In the genomic region with DNA sequence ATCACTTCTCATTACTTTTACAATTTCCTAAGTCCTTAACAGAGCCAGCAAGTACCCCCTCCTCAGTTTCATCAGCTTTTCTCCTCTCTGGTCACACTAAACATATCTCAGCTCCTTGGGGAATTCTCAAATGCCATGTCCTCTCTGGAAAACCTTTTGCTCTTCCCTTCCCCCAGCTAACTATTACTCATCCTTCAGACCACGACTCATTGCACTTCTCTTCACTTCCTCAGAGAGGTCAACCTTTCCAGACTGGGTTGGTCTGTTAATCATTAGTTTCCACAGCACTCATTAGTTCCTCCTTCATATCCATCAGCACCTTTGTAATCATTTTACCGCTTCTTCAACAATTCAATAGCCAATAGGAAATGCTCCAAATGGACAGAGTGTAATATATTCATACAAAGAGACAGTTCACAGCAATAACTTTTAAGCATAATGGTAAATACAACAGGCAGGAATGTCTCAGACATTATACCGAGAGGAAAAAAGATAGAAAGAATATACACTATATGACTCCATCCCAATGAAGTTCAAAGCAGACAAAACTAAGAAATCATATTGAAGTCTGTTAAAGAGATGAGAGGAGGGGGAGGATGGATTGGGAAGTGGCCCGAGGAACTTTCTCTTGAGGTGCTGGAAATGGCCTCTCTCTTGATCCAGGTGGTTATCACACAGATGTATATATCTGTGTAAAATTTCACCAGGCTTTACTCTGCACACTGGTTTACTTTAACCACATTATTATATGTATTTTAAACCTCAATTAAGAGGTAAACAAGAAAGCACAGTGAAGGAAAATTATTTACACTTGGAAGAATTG, we compare ENCODE assay signal across 9 cellular contexts. TPM values are rescaled to one million over a fixed set of nuclear protein-coding genes. Genes with fewer than 3 reads are reported as not detected.
DNase-seq lines count a peak whose midpoint lies in the region; ATAC-seq and TF ChIP-seq lines count a peak whose summit lies in the region.
"Had no signal": no experiment of that assay in that cellular context is flagged by ENCODE, and none has a peak within 500 bp of the region (broad histone marks: within the 10 kb centered on the region; RNA-seq: fewer than 3 reads in every experiment).

No MANE protein-coding gene starts in this region.

- no peak overlapping the region for H2BK5ac ChIP-seq in trophoblast cell (ENCODE audit: low read depth, low read length, poor library complexity)

- H3K27ac ChIP-seq in trophoblast cell (ENCODE audit: low read depth, low read length) (no peak overlapping the region), heart left ventricle (no peak overlapping the region)
- H3K27ac ChIP-seq: lower lobe of right lung had no signal

- no peaks in the 10 kb centered on the region for H3K9me3 ChIP-seq in trophoblast cell (ENCODE audit: insufficient read depth, low read depth, low read length)
- H3K9me3 ChIP-seq in heart left ventricle: no peaks in the 10 kb centered on the region
- H3K9me3 ChIP-seq: lower lobe of right lung had no signal

- H3K4me3 Mint-ChIP-seq in nephron: no peak overlapping the region

- no CpG with 5 or more reads among the region's 4 CpGs for WGBS in trophoblast cell (ENCODE audit: extremely low coverage, insufficient coverage, insufficient read length)
- WGBS in heart left ventricle, 4 donors: 70 to 76% (median 74%) methylated on average over 4 of the region's 4 CpGs

- no peak overlapping the region for H4K91ac ChIP-seq in trophoblast cell (ENCODE audit: low read depth, low read length)

- peak; percentile 100 for ATAC-seq in GM19043 (IDR thresholded peaks at IDR 0.05; ENCODE audit: low read depth, unreplicated experiment)
- peak; percentile 100 for ATAC-seq in HG02981 (IDR thresholded peaks at IDR 0.05; ENCODE audit: unreplicated experiment)
- ATAC-seq in SK-N-SH treated with all-trans-retinoic acid at 6 μM for 48 hours: peak; percentile 71
- ATAC-seq in heart left ventricle: no peak

- H4K12ac ChIP-seq in trophoblast cell (ENCODE audit: low read depth, low read length): no peak overlapping the region

- DNase-seq in trophoblast cell (no peak), NCI-H510A treated with DMSO at 0.1 percent for 48 hours (lab: John Stamatoyannopoulos, UW) (no peak), heart left ventricle (no peak)
- no peak for DNase-seq in stimulated activated naive CD4-positive, alpha-beta T cell treated with Interleukin-2 at 50 U/mL for 16 hours (lab: John Stamatoyannopoulos, UW)
- DNase-seq: lower lobe of right lung had no signal

- H3K36me3 ChIP-seq in trophoblast cell (ENCODE audit: control insufficient read depth in 1 of 2, insufficient read depth in 2 of 2, low read length in 2 of 2): no peaks in the 10 kb centered on the region
- peaks cover 0 to 60% (median 48%) of the 10 kb centered on the region in 9 donors for H3K36me3 ChIP-seq in heart left ventricle

- no peak overlapping the region for H3K14ac ChIP-seq in trophoblast cell (ENCODE audit: low read length)

- H3K4me3 ChIP-seq in trophoblast cell (ENCODE audit: low read depth, low read length) (no peak overlapping the region), heart left ventricle (no peak overlapping the region)
- H3K4me3 ChIP-seq: lower lobe of right lung had no signal

- no peak overlapping the region for H2BK120ac ChIP-seq in trophoblast cell (ENCODE audit: insufficient read depth, low read length, poor library complexity)

- no peak overlapping the region for H3K4ac ChIP-seq in trophoblast cell (ENCODE audit: low read depth, low read length)

- H3K79me1 ChIP-seq in trophoblast cell (ENCODE audit: low read length): no peaks in the 10 kb centered on the region

- no peaks in the 10 kb centered on the region for H3K36me3 Mint-ChIP-seq in nephron (ENCODE audit: low read depth)

- H3K27ac Mint-ChIP-seq in nephron: peak overlapping the region in 2 of 3 experiments; percentile 56 to 73

- H3K79me2 ChIP-seq in trophoblast cell (ENCODE audit: control insufficient read depth, insufficient read depth, low read length, poor library complexity): no peaks in the 10 kb centered on the region

- no peaks in the 10 kb centered on the region for H3K27me3 ChIP-seq in trophoblast cell (ENCODE audit: insufficient read depth, low read length)
- H3K27me3 ChIP-seq in heart left ventricle: no peaks in the 10 kb centered on the region

- H3K18ac ChIP-seq in trophoblast cell (ENCODE audit: low read length): no peak overlapping the region

- H2AK5ac ChIP-seq in trophoblast cell (ENCODE audit: low read length): no peak overlapping the region

- no peak overlapping the region for H4K8ac ChIP-seq in trophoblast cell (ENCODE audit: low read depth, low read length)

- H3K4me1 Mint-ChIP-seq in nephron: peaks cover 4% of the 10 kb centered on the region

- no peak overlapping the region for H2AFZ ChIP-seq in trophoblast cell (ENCODE audit: insufficient read depth, low read length, poor library complexity)

- TF ChIP-seq CTCF in nephron (IDR thresholded peaks at IDR 0.05; ENCODE audit: unreplicated experiment in 3 of 3) (no peak), heart left ventricle (IDR thresholded peaks at IDR 0.05) (no peak)

- H2BK12ac ChIP-seq in trophoblast cell (ENCODE audit: low read length): no peak overlapping the region

- intact Hi-C loops in heart left ventricle (cut with DNase I): no loop called here

- H3K9me3 Mint-ChIP-seq in nephron: peaks cover 6% of the 10 kb centered on the region

- no peak for TF ChIP-seq POLR2A in heart left ventricle (IDR thresholded peaks at IDR 0.05)

- H3K4me1 ChIP-seq in trophoblast cell (ENCODE audit: control insufficient read depth in 1 of 2, insufficient read depth in 2 of 2, low read length in 2 of 2) (no peaks in the 10 kb centered on the region), heart left ventricle (peaks cover 0 to 12% (median 0%) of the 10 kb centered on the region in 12 donors)
- H3K4me1 ChIP-seq: lower lobe of right lung had no signal

- no peak overlapping the region for H3K23ac ChIP-seq in trophoblast cell (ENCODE audit: low read length)

- H3K9ac ChIP-seq in trophoblast cell (ENCODE audit: low read length): no peak overlapping the region

- H3K27me3 Mint-ChIP-seq in nephron (ENCODE audit: low read depth): no peaks in the 10 kb centered on the region

- H3K4me2 ChIP-seq in trophoblast cell (ENCODE audit: low read length): no peak overlapping the region

TF ChIP-seq in SK-N-SH treated with all-trans-retinoic acid at 6 μM for 48 hours, 23 proteins besides CTCF, POLR2A, EP300 and RAD21:
- TF ChIP-seq GLIS3 (CRISPR knock-in tag; IDR thresholded peaks at IDR 0.05): no peak
- TF ChIP-seq, protein P1, sequence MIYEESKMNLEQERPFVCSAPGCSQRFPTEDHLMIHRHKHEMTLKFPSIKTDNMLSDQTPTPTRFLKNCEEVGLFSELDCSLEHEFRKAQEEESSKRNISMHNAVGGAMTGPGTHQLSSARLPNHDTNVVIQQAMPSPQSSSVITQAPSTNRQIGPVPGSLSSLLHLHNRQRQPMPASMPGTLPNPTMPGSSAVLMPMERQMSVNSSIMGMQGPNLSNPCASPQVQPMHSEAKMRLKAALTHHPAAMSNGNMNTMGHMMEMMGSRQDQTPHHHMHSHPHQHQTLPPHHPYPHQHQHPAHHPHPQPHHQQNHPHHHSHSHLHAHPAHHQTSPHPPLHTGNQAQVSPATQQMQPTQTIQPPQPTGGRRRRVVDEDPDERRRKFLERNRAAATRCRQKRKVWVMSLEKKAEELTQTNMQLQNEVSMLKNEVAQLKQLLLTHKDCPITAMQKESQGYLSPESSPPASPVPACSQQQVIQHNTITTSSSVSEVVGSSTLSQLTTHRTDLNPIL (CRISPR knock-in tag; IDR thresholded peaks at IDR 0.05; ENCODE audit: low read depth): no peak

RNA-seq across cellular contexts. Expression of a gene that starts 39.6 kb away (rescaled TPM):
- 1.3 and 1.4 TPM in 2 replicates for polyA plus RNA-seq in trophoblast cell (2013)
- 10 to 100 TPM in 6 of 9 donors, 1 to 10 TPM in 3; 5.5 to 26.8 (median 10.5) TPM for total RNA-seq in heart left ventricle
- 1 to 10 TPM; 4.5 to 7.1 TPM for polyA plus RNA-seq in heart left ventricle

RNA-seq across cellular contexts. Expression of a gene that starts 56.2 kb away (rescaled TPM):
- 202 and 210 TPM in 2 replicates for polyA plus RNA-seq in trophoblast cell (2013)
- 1,000 to 10,000 TPM in 5 of 9 donors, 100 to 1,000 TPM in 4; 512 to 1,428 (median 1,015) TPM for total RNA-seq in heart left ventricle
- 1,000 to 10,000 TPM in 1 of 2 donors, 100 to 1,000 TPM in 1; 193 to 1,078 TPM for polyA plus RNA-seq in heart left ventricle

Comparison
In these comparisons a context has a peak if more than half of its experiments do, and no peak if none do; other contexts are left out.
1. ATAC-seq: peak in GM19043 (single experiment), HG02981 (single experiment) and SK-N-SH treated with all-trans-retinoic acid at 6 μM for 48 hours (single experiment); none in heart left ventricle (0 of 4).